Comparison of ENCODE assay signal across 1 cellular context in genomic region chr14:73943083-73943482, GRCh38.
TF ChIP-seq lines count a peak whose summit lies in the region.

No MANE protein-coding gene starts in this region.

TF ChIP-seq in K562, 482 proteins besides CTCF, POLR2A, EP300 and RAD21:
- TF ChIP-seq TRIM24 (IDR thresholded peaks at IDR 0.05) (peak; percentile 24 to 32; a peak in 1 of 4 replicates), SAP30 (IDR thresholded peaks at IDR 0.05; ENCODE audit: borderline replicate concordance, insufficient read depth, low read depth, low read length, poor library complexity, severe bottlenecking) (no peak), RCOR1 (IDR thresholded peaks at IDR 0.05; ENCODE audit: borderline replicate concordance in 1 of 2, low read depth in 2 of 2, low read length in 2 of 2) (no peak), POLR2G (IDR thresholded peaks at IDR 0.05; ENCODE audit: low read depth, low read length) (no peak), ZNF311 (CRISPR knock-in tag; IDR thresholded peaks at IDR 0.05) (no peak), PHF8 (IDR thresholded peaks at IDR 0.05; ENCODE audit: borderline replicate concordance, low read length) (no peak), SAFB (IDR thresholded peaks at IDR 0.05; ENCODE audit: borderline replicate concordance, low read depth, low read length) (no peak), L3MBTL2 (IDR thresholded peaks at IDR 0.05) (no peak), PHB (CRISPR knock-in tag; IDR thresholded peaks at IDR 0.05) (no peak), ESRRB (CRISPR knock-in tag; IDR thresholded peaks at IDR 0.05; ENCODE audit: borderline replicate concordance) (no peak), ZBTB12 (CRISPR knock-in tag; IDR thresholded peaks at IDR 0.05) (no peak), ELF2 (CRISPR knock-in tag; IDR thresholded peaks at IDR 0.05) (no peak), POLR2AphosphoS2 (IDR thresholded peaks at IDR 0.05; ENCODE audit: low read length) (no peak), IRF9 (tag; IDR thresholded peaks at IDR 0.05) (peak; percentile 88), ZNF445 (CRISPR knock-in tag; IDR thresholded peaks at IDR 0.05; ENCODE audit: low read depth) (no peak), KDM5B (IDR thresholded peaks at IDR 0.05; ENCODE audit: insufficient replicate concordance, low read depth, low read length) (no peak), TEAD2 (tag; IDR thresholded peaks at IDR 0.05) (no peak), ZNF140 (CRISPR knock-in tag; IDR thresholded peaks at IDR 0.05) (no peak), ZBTB26 (CRISPR knock-in tag; IDR thresholded peaks at IDR 0.05) (no peak), FOXM1 (IDR thresholded peaks at IDR 0.05; ENCODE audit: low read depth) (no peak), FOXM1 (CRISPR knock-in tag; IDR thresholded peaks at IDR 0.05; ENCODE audit: low read depth) (no peak), CHCHD3 (CRISPR knock-in tag; IDR thresholded peaks at IDR 0.05) (no peak), ETS2 (tag; IDR thresholded peaks at IDR 0.05; ENCODE audit: borderline replicate concordance, poor library complexity, severe bottlenecking) (no peak), NR2F6 (CRISPR knock-in tag; IDR thresholded peaks at IDR 0.05) (no peak), CTBP1 (IDR thresholded peaks at IDR 0.05; ENCODE audit: borderline replicate concordance) (0 out of 2 replicates have a peak, but pooled peaks have one; percentile 30), CEBPG (CRISPR knock-in tag; IDR thresholded peaks at IDR 0.05) (peak; percentile 91), CEBPG (tag; conservative IDR thresholded peaks at IDR 0.05 in 1 of 2, IDR thresholded peaks at IDR 0.05 in 1 of 2) (peak; percentile 94 to 99), ELK3 (CRISPR knock-in tag; IDR thresholded peaks at IDR 0.05) (no peak), ATF3 (IDR thresholded peaks at IDR 0.05) (peak; percentile 32; the same call in 1 of the 2 replicates), ATF3 (CRISPR knock-in tag; conservative IDR thresholded peaks at IDR 0.05) (no peak), ZNF224 (CRISPR knock-in tag; IDR thresholded peaks at IDR 0.05) (no peak), TBL1XR1 (IDR thresholded peaks at IDR 0.05; ENCODE audit: low read length in 2 of 2) (no peak), CEBPB (tag; IDR thresholded peaks at IDR 0.05) (peak; percentile 99), BRCA1 (IDR thresholded peaks at IDR 0.05) (no peak), BRCA1 (CRISPR knock-in tag; IDR thresholded peaks at IDR 0.05) (no peak), SP1 (CRISPR knock-in tag; IDR thresholded peaks at IDR 0.05) (no peak), RREB1 (CRISPR knock-in tag; IDR thresholded peaks at IDR 0.05) (no peak)
